ENCODE assay signal across 17 cellular contexts in genomic region chr13:24341439-24341838, GRCh38. TPM values are rescaled to one million over a fixed set of nuclear protein-coding genes. Genes with fewer than 3 reads are reported as not detected.
A peak's percentile ranks its signal among the peaks of the same experiment; 100 is the strongest.
DNase-seq lines count a peak whose midpoint lies in the region; ATAC-seq and TF ChIP-seq lines count a peak whose summit lies in the region.
"Had no signal": no experiment of that assay in that cellular context is flagged by ENCODE, and none has a peak within 500 bp of the region (broad histone marks: within the 10 kb centered on the region; RNA-seq: fewer than 3 reads in every experiment).

No MANE protein-coding gene starts in this region.

- H3K4me3 ChIP-seq in cardiac fibroblast (replicated peaks in 1 of 2; ENCODE audit: low read depth in 2 of 2, low read length in 2 of 2) = no peak overlapping the region
- H3K4me3 ChIP-seq: Peyer's patch, thyroid gland had no signal

- ATAC-seq in natural killer cell treated with Interleukin-12 subunit alpha and Interleukin-12 subunit beta and Interleukin-15 and Interleukin-18, amount 100 ng/mL, for 72 hours = peak; percentile 53 to 70
- ATAC-seq in GM18909 (IDR thresholded peaks at IDR 0.05; ENCODE audit: poor library complexity, unreplicated experiment) = no peak
- ATAC-seq: naive thymus-derived CD8-positive, alpha-beta T cell had no signal

- H3K27ac Mint-ChIP-seq in natural killer cell treated with Interleukin-12 subunit alpha and Interleukin-12 subunit beta and Interleukin-15 and Interleukin-18, amount 100 ng/mL, for 72 hours = no peak overlapping the region
- H3K27ac Mint-ChIP-seq in T-helper 2 cell treated with Interferon-gamma antibody and Interleukin-4, amounts not matched to agents 5 μg/mL and 100 μg/mL, for 36 hours = no peak overlapping the region
- H3K27ac Mint-ChIP-seq in osteocyte (ENCODE audit: unreplicated experiment) = no peak overlapping the region
- H3K27ac Mint-ChIP-seq: activated B cell treated with CpG ODN at 0.5 μM for 24 hours, brain had no signal

- peaks cover 10% of the 10 kb centered on the region in 2 donors for H3K27me3 Mint-ChIP-seq in natural killer cell treated with Interleukin-12 subunit alpha and Interleukin-12 subunit beta and Interleukin-15 and Interleukin-18, amount 100 ng/mL, for 72 hours
- peaks cover 20% of the 10 kb centered on the region for H3K27me3 Mint-ChIP-seq in T-helper 2 cell treated with Interferon-gamma antibody and Interleukin-4, amounts not matched to agents 5 μg/mL and 100 μg/mL, for 36 hours (ENCODE audit: low read depth)
- peaks cover 16% of the 10 kb centered on the region for H3K27me3 Mint-ChIP-seq in osteocyte (ENCODE audit: unreplicated experiment)

- TF ChIP-seq CTCF in cardiac fibroblast (IDR thresholded peaks at IDR 0.05; ENCODE audit: low read depth, low read length) (no peak), osteocyte (IDR thresholded peaks at IDR 0.05) (no peak)

- H3K36me3 Mint-ChIP-seq in natural killer cell treated with Interleukin-12 subunit alpha and Interleukin-12 subunit beta and Interleukin-15 and Interleukin-18, amount 100 ng/mL, for 72 hours = no peaks in the 10 kb centered on the region
- no peaks in the 10 kb centered on the region for H3K36me3 Mint-ChIP-seq in T-helper 2 cell treated with Interferon-gamma antibody and Interleukin-4, amounts not matched to agents 5 μg/mL and 100 μg/mL, for 36 hours (ENCODE audit: low read depth)
- no peaks in the 10 kb centered on the region for H3K36me3 Mint-ChIP-seq in osteocyte (ENCODE audit: unreplicated experiment)
- H3K36me3 Mint-ChIP-seq: brain had no signal

- DNase-seq in NCI-H2196 (lab: John Stamatoyannopoulos, UW; ENCODE audit: unreplicated experiment) (peak; percentile 4), NCI-H2196 treated with DMSO at 0.1 percent for 48 hours (lab: John Stamatoyannopoulos, UW; ENCODE audit: unreplicated experiment) (no peak), LHCN-M2 (ENCODE audit: low read depth) (peak; percentile 28), cardiac fibroblast (ENCODE audit: low read depth in 2 of 2) (peak; percentile 4 to 6), osteocyte (ENCODE audit: extremely low spot score, unreplicated experiment) (no peak)
- DNase-seq in natural killer cell treated with Interleukin-12 subunit alpha and Interleukin-12 subunit beta and Interleukin-15 and Interleukin-18, amount 100 ng/mL, for 72 hours (ENCODE audit: low spot score) = no peak
- no peak for DNase-seq in T-helper 2 cell treated with Interferon-gamma antibody and Interleukin-4, amounts not matched to agents 5 μg/mL and 100 μg/mL, for 36 hours (ENCODE audit: low spot score)
- DNase-seq: activated B cell treated with CpG ODN at 0.5 μM for 24 hours; activated naive CD4-positive, alpha-beta T cell treated with Interleukin-2 at 50 U/mL for 16 hours; naive thymus-derived CD8-positive, alpha-beta T cell; Peyer's patch; thyroid gland had no signal

- no peak overlapping the region for H3K4me3 Mint-ChIP-seq in natural killer cell treated with Interleukin-12 subunit alpha and Interleukin-12 subunit beta and Interleukin-15 and Interleukin-18, amount 100 ng/mL, for 72 hours
- no peak overlapping the region for H3K4me3 Mint-ChIP-seq in T-helper 2 cell treated with Interferon-gamma antibody and Interleukin-4, amounts not matched to agents 5 μg/mL and 100 μg/mL, for 36 hours
- H3K4me3 Mint-ChIP-seq in osteocyte (ENCODE audit: unreplicated experiment) = no peak overlapping the region
- H3K4me3 Mint-ChIP-seq: activated B cell treated with CpG ODN at 0.5 μM for 24 hours; brain; naive thymus-derived CD8-positive, alpha-beta T cell had no signal

- H3K4me1 Mint-ChIP-seq in natural killer cell treated with Interleukin-12 subunit alpha and Interleukin-12 subunit beta and Interleukin-15 and Interleukin-18, amount 100 ng/mL, for 72 hours (ENCODE audit: low read depth in 2 of 2) = peaks cover 0 to 6% of the 10 kb centered on the region in 2 donors
- no peaks in the 10 kb centered on the region for H3K4me1 Mint-ChIP-seq in T-helper 2 cell treated with Interferon-gamma antibody and Interleukin-4, amounts not matched to agents 5 μg/mL and 100 μg/mL, for 36 hours (ENCODE audit: low read depth)
- H3K4me1 Mint-ChIP-seq in osteocyte (ENCODE audit: unreplicated experiment) = no peaks in the 10 kb centered on the region
- H3K4me1 Mint-ChIP-seq: activated B cell treated with CpG ODN at 0.5 μM for 24 hours, brain had no signal

- H3K9me3 Mint-ChIP-seq in natural killer cell treated with Interleukin-12 subunit alpha and Interleukin-12 subunit beta and Interleukin-15 and Interleukin-18, amount 100 ng/mL, for 72 hours = no peaks in the 10 kb centered on the region
- H3K9me3 Mint-ChIP-seq in T-helper 2 cell treated with Interferon-gamma antibody and Interleukin-4, amounts not matched to agents 5 μg/mL and 100 μg/mL, for 36 hours = no peaks in the 10 kb centered on the region
- H3K9me3 Mint-ChIP-seq in osteocyte (ENCODE audit: unreplicated experiment) = peaks cover 3% of the 10 kb centered on the region
- H3K9me3 Mint-ChIP-seq: activated B cell treated with CpG ODN at 0.5 μM for 24 hours; naive thymus-derived CD8-positive, alpha-beta T cell had no signal

RNA-seq across cellular contexts. Expression of gene C1QTNF9, which starts 32.1 kb away (rescaled TPM):
- total RNA-seq in LHCN-M2 (2014; rRNA removed) (not detected in 2 replicates), osteocyte (not detected in 2 replicates)
- not detected for polyA plus RNA-seq in LHCN-M2 (2012)
- under 1 TPM in 1 of 2 donors, not detected in 1; 0.39 TPM for total RNA-seq in natural killer cell treated with Interleukin-12 subunit alpha and Interleukin-12 subunit beta and Interleukin-15 and Interleukin-18, amount 100 ng/mL, for 72 hours
- total RNA-seq: activated B cell treated with CpG ODN at 0.5 μM for 24 hours, dermis microvascular lymphatic vessel endothelial cell, NCI-H460, pulmonary artery endothelial cell, thyroid gland had no signal
- polyA plus RNA-seq: naive thymus-derived CD8-positive, alpha-beta T cell had no signal

Comparison
In these comparisons a context has a peak if more than half of its experiments do, and no peak if none do; other contexts are left out.
1. DNase-seq: peak in NCI-H2196 (single experiment), LHCN-M2 (single experiment) and cardiac fibroblast (2 of 2); none in NCI-H2196 treated with DMSO at 0.1 percent for 48 hours (single experiment), natural killer cell treated with Interleukin-12 subunit alpha and Interleukin-12 subunit beta and Interleukin-15 and Interleukin-18, amount 100 ng/mL, for 72 hours (single experiment), T-helper 2 cell treated with Interferon-gamma antibody and Interleukin-4, amounts not matched to agents 5 μg/mL and 100 μg/mL, for 36 hours (single experiment) and osteocyte (single experiment).